Comparison of ENCODE assay signal across 1 cellular context in genomic region chr1:27568247-27569087, GRCh38.
TF ChIP-seq lines count a peak whose summit lies in the region.

No MANE protein-coding gene starts in this region.

TF ChIP-seq in WTC11, 78 proteins besides CTCF, POLR2A, EP300 and RAD21 (continued from another document):
- no peak for TF ChIP-seq ZBTB43 (CRISPR knock-in tag; IDR thresholded peaks at IDR 0.05)
- TF ChIP-seq ATF2 (CRISPR knock-in tag; IDR thresholded peaks at IDR 0.05; ENCODE audit: borderline replicate concordance, low read depth), result no peak
- no peak for TF ChIP-seq NFATC4 (CRISPR knock-in tag; IDR thresholded peaks at IDR 0.05)
- no peak for TF ChIP-seq ZNF512 (CRISPR knock-in tag; IDR thresholded peaks at IDR 0.05; ENCODE audit: borderline replicate concordance)
- TF ChIP-seq ZNF263 (CRISPR knock-in tag; IDR thresholded peaks at IDR 0.05; ENCODE audit: low read depth), result 0 out of 2 replicates have a peak, but pooled peaks have one; percentile 16
- TF ChIP-seq ERG (CRISPR knock-in tag; IDR thresholded peaks at IDR 0.05), result 0 out of 2 replicates have a peak, but pooled peaks have one; percentile 34
- no peak for TF ChIP-seq ATF1 (CRISPR knock-in tag; IDR thresholded peaks at IDR 0.05)
